ENCODE assay signal across 23 cellular contexts in genomic region chr1:61397915-61398314, GRCh38.
A peak's percentile ranks its signal among the peaks of the same experiment; 100 is the strongest.
DNase-seq lines count a peak whose midpoint lies in the region; ATAC-seq and TF ChIP-seq lines count a peak whose summit lies in the region.
"Had no signal": no experiment of that assay in that cellular context is flagged by ENCODE, and none has a peak within 500 bp of the region (broad histone marks: within the 10 kb centered on the region; RNA-seq: fewer than 3 reads in every experiment).

No MANE protein-coding gene starts in this region.

- TF ChIP-seq RAD21 in IMR-90 (IDR thresholded peaks at IDR 0.05; ENCODE audit: low read length), result no peak

- DNase-seq in IMR-90 (peak; percentile 50), brain pericyte (ENCODE audit: low read depth, low spot score) (peak; percentile 29), mucosa of gallbladder (ENCODE audit: low spot score) (peak; percentile 18), stomach (no peak), NCI-H510A treated with DMSO at 0.1 percent for 48 hours (lab: John Stamatoyannopoulos, UW) (no peak), NCI-H1694 (lab: John Stamatoyannopoulos, UW) (no peak)
- no peak for DNase-seq in CD4-positive, alpha-beta memory T cell
- DNase-seq: ACHN; activated CD4-positive, alpha-beta T cell treated with anti-CD3 and anti-CD28 coated beads, Interleukin-2, amount 10 ng/mL, durations not matched to agents 7 days and 5 days; activated naive CD8-positive, alpha-beta T cell treated with anti-CD3 and anti-CD28 coated beads for 36 hours; GM23248; NCI-H1417; NCI-H526; stimulated activated CD4-positive, alpha-beta T cell treated with anti-CD3 and anti-CD28 coated beads, Interleukin-4, amount 100 ng/mL, for 4 hours had no signal

- H3K9me1 ChIP-seq in IMR-90 (ENCODE audit: insufficient read depth, low read length), result no peaks in the 10 kb centered on the region

- no peak overlapping the region for H2BK20ac ChIP-seq in IMR-90 (ENCODE audit: low read depth, low read length)

- H3K9me3 Mint-ChIP-seq in CD4-positive, alpha-beta memory T cell, result no peaks in the 10 kb centered on the region
- H3K9me3 Mint-ChIP-seq: activated CD4-positive, alpha-beta T cell treated with anti-CD3 and anti-CD28 coated beads, Interleukin-2, amount 10 ng/mL, durations not matched to agents 7 days and 5 days; activated naive CD8-positive, alpha-beta T cell treated with anti-CD3 and anti-CD28 coated beads for 36 hours; activated T-helper 17 cell treated with anti-CD3 and anti-CD28 coated beads, Interleukin-2, amount 50 U/mL, for 72 hours; dendritic cell treated with granulocyte-macrophage colony-stimulating factor and Interleukin-4, amounts not matched to agents 40 ng/mL and 50 ng/mL, for 4 days; IgD-negative memory B cell; neural progenitor cell; stimulated activated naive CD8-positive, alpha-beta T cell treated with anti-CD3 and anti-CD28 coated beads, Interleukin-15, Interleukin-2, amounts not matched to agents 100 ng/mL and 50 ng/mL, for 24 hours had no signal

- H3K23ac ChIP-seq in IMR-90 (ENCODE audit: low read depth, low read length), result no peak overlapping the region

- H2AK9ac ChIP-seq in IMR-90 (replicated peaks; ENCODE audit: low read depth, low read length, poor library complexity), result no peak overlapping the region

- no peaks in the 10 kb centered on the region; the same call in 1 of the 2 replicates for H3K4me1 ChIP-seq in IMR-90 (ENCODE audit: control insufficient read depth, insufficient read depth, low read length)
- peaks cover 0 to 38% (median 12%) of the 10 kb centered on the region in 4 donors for H3K4me1 ChIP-seq in stomach
- H3K4me1 ChIP-seq in CD4-positive, alpha-beta memory T cell (ENCODE audit: insufficient read depth, low read length), result no peaks in the 10 kb centered on the region
- H3K4me1 ChIP-seq: BLaER1 treated with 17β-estradiol and CSF1 and Interleukin-3, amounts not matched to agents 10 nM and 100 nM had no signal

- H3K4me3 Mint-ChIP-seq in CD4-positive, alpha-beta memory T cell, result no peak overlapping the region
- H3K4me3 Mint-ChIP-seq: activated CD4-positive, alpha-beta T cell treated with anti-CD3 and anti-CD28 coated beads, Interleukin-2, amount 10 ng/mL, durations not matched to agents 7 days and 5 days; activated naive CD8-positive, alpha-beta T cell treated with anti-CD3 and anti-CD28 coated beads for 36 hours; activated T-helper 17 cell treated with anti-CD3 and anti-CD28 coated beads, Interleukin-2, amount 50 U/mL, for 72 hours; dendritic cell treated with granulocyte-macrophage colony-stimulating factor and Interleukin-4, amounts not matched to agents 40 ng/mL and 50 ng/mL, for 4 days; IgD-negative memory B cell; neural progenitor cell; stimulated activated naive CD8-positive, alpha-beta T cell treated with anti-CD3 and anti-CD28 coated beads, Interleukin-15, Interleukin-2, amounts not matched to agents 100 ng/mL and 50 ng/mL, for 24 hours had no signal

- no peak overlapping the region; the same call in 1 of the 2 replicates for H3K4me2 ChIP-seq in IMR-90 (ENCODE audit: low read depth, low read length)
- H3K4me2 ChIP-seq: BLaER1 treated with 17β-estradiol and CSF1 and Interleukin-3, amounts not matched to agents 10 nM and 100 nM; neural progenitor cell had no signal

- no peak overlapping the region for H4K8ac ChIP-seq in IMR-90 (ENCODE audit: low read depth in 2 of 2, low read length in 2 of 2)

- H2BK5ac ChIP-seq in IMR-90 (ENCODE audit: low read depth, low read length, poor library complexity, severe bottlenecking), result no peak overlapping the region

- H2BK120ac ChIP-seq in IMR-90 (ENCODE audit: low read depth, low read length), result no peak overlapping the region

- H3K9me3 ChIP-seq in IMR-90 (ENCODE audit: control insufficient read depth, insufficient read depth, low read length) (no peaks in the 10 kb centered on the region), stomach (no peaks in the 10 kb centered on the region)
- no peaks in the 10 kb centered on the region for H3K9me3 ChIP-seq in CD4-positive, alpha-beta memory T cell (ENCODE audit: control insufficient read depth in 1 of 2, low read length in 2 of 2)
- H3K9me3 ChIP-seq: BLaER1 treated with 17β-estradiol and CSF1 and Interleukin-3, amounts not matched to agents 10 nM and 100 nM had no signal

- H3K27me3 Mint-ChIP-seq in CD4-positive, alpha-beta memory T cell, result no peaks in the 10 kb centered on the region
- H3K27me3 Mint-ChIP-seq: activated CD4-positive, alpha-beta T cell treated with anti-CD3 and anti-CD28 coated beads, Interleukin-2, amount 10 ng/mL, durations not matched to agents 7 days and 5 days; activated naive CD8-positive, alpha-beta T cell treated with anti-CD3 and anti-CD28 coated beads for 36 hours; activated T-helper 17 cell treated with anti-CD3 and anti-CD28 coated beads, Interleukin-2, amount 50 U/mL, for 72 hours; dendritic cell treated with granulocyte-macrophage colony-stimulating factor and Interleukin-4, amounts not matched to agents 40 ng/mL and 50 ng/mL, for 4 days; stimulated activated naive CD8-positive, alpha-beta T cell treated with anti-CD3 and anti-CD28 coated beads, Interleukin-15, Interleukin-2, amounts not matched to agents 100 ng/mL and 50 ng/mL, for 24 hours had no signal

- BruUV-seq in IMR-90 (replicated peaks; lab: Mats Ljungman, UMichigan), result no TSS peak

- no peak overlapping the region for H2AFZ ChIP-seq in IMR-90 (replicated peaks; ENCODE audit: low read length, poor library complexity)
- H2AFZ ChIP-seq: GM23248, neural progenitor cell had no signal

- dilution Hi-C loops in IMR-90 (cut with HindIII; ENCODE audit: low sequenced_read_pairs, unreplicated experiment), result no loop called here

- no peak overlapping the region for H3K18ac ChIP-seq in IMR-90 (ENCODE audit: low read depth, low read length)

- no peak overlapping the region for H4K5ac ChIP-seq in IMR-90 (ENCODE audit: low read depth, low read length)

- H3K79me1 ChIP-seq in IMR-90 (ENCODE audit: low read depth in 1 of 2, low read length in 2 of 2), result no peaks in the 10 kb centered on the region

- no peaks in the 10 kb centered on the region for H4K20me1 ChIP-seq in IMR-90 (ENCODE audit: insufficient read depth, low read length)
- H4K20me1 ChIP-seq: BLaER1 treated with 17β-estradiol and CSF1 and Interleukin-3, amounts not matched to agents 10 nM and 100 nM had no signal

- TF ChIP-seq CTCF in IMR-90 (conservative IDR thresholded peaks at IDR 0.05; ENCODE audit: low read depth, low read length) (no peak), stomach (IDR thresholded peaks at IDR 0.05) (no peak)

- POLR2A ChIA-PET in IMR-90 (lab: Charles Lee; ENCODE audit: unreplicated experiment), result no interaction called here
- POLR2A ChIA-PET in CD4-positive, alpha-beta memory T cell (lab: Charles Lee; ENCODE audit: partially characterized antibody), result no interaction called here

- H3K4ac ChIP-seq in IMR-90 (ENCODE audit: low read depth, low read length), result no peak overlapping the region

- no peak for TF ChIP-seq POLR2A in IMR-90 (IDR thresholded peaks at IDR 0.05; ENCODE audit: low read depth, low read length)
- TF ChIP-seq POLR2A in stomach (IDR thresholded peaks at IDR 0.05), result no peak

- no peak overlapping the region for H3K4me3 ChIP-seq in IMR-90 (ENCODE audit: insufficient read depth, low read depth, low read length)
- H3K4me3 ChIP-seq in stomach, result no peak overlapping the region
- no peak overlapping the region for H3K4me3 ChIP-seq in CD4-positive, alpha-beta memory T cell (ENCODE audit: low read length in 2 of 2)
- H3K4me3 ChIP-seq: BLaER1 treated with 17β-estradiol and CSF1 and Interleukin-3, amounts not matched to agents 10 nM and 100 nM; GM23248; neural progenitor cell; SK-N-MC had no signal

- in situ Hi-C loops in IMR-90 (cut with MboI; ENCODE audit: low sequenced_read_pairs), result no loop called here

- H3K56ac ChIP-seq in IMR-90 (ENCODE audit: extremely low read depth, insufficient read depth, low read length), result no peak overlapping the region

- H3K36me3 ChIP-seq in IMR-90 (ENCODE audit: control insufficient read depth, insufficient read depth, low read length) (no peaks in the 10 kb centered on the region), stomach (no peaks in the 10 kb centered on the region)
- H3K36me3 ChIP-seq in CD4-positive, alpha-beta memory T cell (ENCODE audit: insufficient read depth, low read length), result no peaks in the 10 kb centered on the region
- H3K36me3 ChIP-seq: BLaER1 treated with 17β-estradiol and CSF1 and Interleukin-3, amounts not matched to agents 10 nM and 100 nM; neural progenitor cell had no signal

- 20% methylated on average over 1 of the region's 4 CpGs; no CpG with 5 or more reads in 1 of the 2 experiments for WGBS in IMR-90 (ENCODE audit: extremely low coverage in 2 of 2, insufficient read length in 1 of 2), 2 experiments
- WGBS in stomach, 5 donors, result 60 to 79% (median 73%) methylated on average over 4 of the region's 4 CpGs

- H3K27me3 ChIP-seq in IMR-90 (ENCODE audit: control insufficient read depth, insufficient read depth, low read length) (no peaks in the 10 kb centered on the region), stomach (no peaks in the 10 kb centered on the region)
- H3K27me3 ChIP-seq in CD4-positive, alpha-beta memory T cell (ENCODE audit: insufficient read depth, low read length), result no peaks in the 10 kb centered on the region
- H3K27me3 ChIP-seq: BLaER1 treated with 17β-estradiol and CSF1 and Interleukin-3, amounts not matched to agents 10 nM and 100 nM had no signal

- H3K9ac ChIP-seq in IMR-90 (ENCODE audit: low read depth, low read length), result no peak overlapping the region
- H3K9ac ChIP-seq: BLaER1 treated with 17β-estradiol and CSF1 and Interleukin-3, amounts not matched to agents 10 nM and 100 nM; GM23248; neural progenitor cell had no signal

- TF ChIP-seq EP300 in stomach (IDR thresholded peaks at IDR 0.05), result no peak

- no peak overlapping the region for H2AK5ac ChIP-seq in IMR-90 (ENCODE audit: low read depth, low read length)

- intact Hi-C loops in IMR-90 (cut with micrococcal nuclease), result no loop called here
- intact Hi-C loops in stomach (cut with DNase I; ENCODE audit: low total_unique reads), result no loop called here
- intact Hi-C loops in CD4-positive, alpha-beta memory T cell (cut with micrococcal nuclease), result no loop called here

- no peak overlapping the region for H3K27ac Mint-ChIP-seq in CD4-positive, alpha-beta memory T cell
- H3K27ac Mint-ChIP-seq: activated CD4-positive, alpha-beta T cell treated with anti-CD3 and anti-CD28 coated beads, Interleukin-2, amount 10 ng/mL, durations not matched to agents 7 days and 5 days; activated naive CD8-positive, alpha-beta T cell treated with anti-CD3 and anti-CD28 coated beads for 36 hours; activated T-helper 17 cell treated with anti-CD3 and anti-CD28 coated beads, Interleukin-2, amount 50 U/mL, for 72 hours; dendritic cell treated with granulocyte-macrophage colony-stimulating factor and Interleukin-4, amounts not matched to agents 40 ng/mL and 50 ng/mL, for 4 days; IgD-negative memory B cell; neural progenitor cell; stimulated activated naive CD8-positive, alpha-beta T cell treated with anti-CD3 and anti-CD28 coated beads, Interleukin-15, Interleukin-2, amounts not matched to agents 100 ng/mL and 50 ng/mL, for 24 hours had no signal

- H3K27ac ChIP-seq in IMR-90 (ENCODE audit: insufficient read depth, low read length) (no peak overlapping the region), stomach (peak overlapping the region in 3 of 5 donors; percentile 9 to 48 (median 33))
- no peak overlapping the region for H3K27ac ChIP-seq in CD4-positive, alpha-beta memory T cell (ENCODE audit: low read depth, low read length)
- H3K27ac ChIP-seq: BLaER1 treated with 17β-estradiol and CSF1 and Interleukin-3, amounts not matched to agents 10 nM and 100 nM; GM23248; neural progenitor cell; SK-N-MC; VCaP had no signal

- H3K4me1 Mint-ChIP-seq in CD4-positive, alpha-beta memory T cell, result no peaks in the 10 kb centered on the region
- H3K4me1 Mint-ChIP-seq: activated CD4-positive, alpha-beta T cell treated with anti-CD3 and anti-CD28 coated beads, Interleukin-2, amount 10 ng/mL, durations not matched to agents 7 days and 5 days; activated naive CD8-positive, alpha-beta T cell treated with anti-CD3 and anti-CD28 coated beads for 36 hours; activated T-helper 17 cell treated with anti-CD3 and anti-CD28 coated beads, Interleukin-2, amount 50 U/mL, for 72 hours; IgD-negative memory B cell had no signal

- CTCF ChIA-PET in IMR-90 (lab: Yijun Ruan, JAX), result interaction anchor here (0.8 to 1.2 kb wide), 2 partner anchors 53 to 348 kb away, joined by 3 read pairs; no protein-coding TSS in a partner anchor
- CTCF ChIA-PET in CD4-positive, alpha-beta memory T cell (lab: Charles Lee; ENCODE audit: partially characterized antibody), result no interaction called here

- H4K91ac ChIP-seq in IMR-90 (ENCODE audit: insufficient read depth, low read depth, low read length), result no peak overlapping the region

- no peak overlapping the region for H3K14ac ChIP-seq in IMR-90 (replicated peaks; ENCODE audit: low read depth, low read length)

- ATAC-seq in IMR-90 (ENCODE audit: low read depth), result peak; percentile 67
- ATAC-seq in HG02970 (IDR thresholded peaks at IDR 0.05; ENCODE audit: low FRiP score, unreplicated experiment), result no peak
- ATAC-seq: activated T-helper 17 cell treated with anti-CD3 and anti-CD28 coated beads, Interleukin-2, amount 50 U/mL, for 72 hours had no signal

- no peak overlapping the region for H2BK15ac ChIP-seq in IMR-90 (ENCODE audit: low read depth, low read length)

- no peaks in the 10 kb centered on the region for H3K36me3 Mint-ChIP-seq in CD4-positive, alpha-beta memory T cell
- H3K36me3 Mint-ChIP-seq: activated naive CD8-positive, alpha-beta T cell treated with anti-CD3 and anti-CD28 coated beads for 36 hours had no signal

Comparison
In these comparisons a context has a peak if more than half of its experiments do, and no peak if none do; other contexts are left out.
1. DNase-seq: peak in IMR-90 (single experiment), brain pericyte (single experiment) and mucosa of gallbladder (single experiment); none in stomach (single experiment), NCI-H510A treated with DMSO at 0.1 percent for 48 hours (single experiment), NCI-H1694 (single experiment) and CD4-positive, alpha-beta memory T cell (0 of 5).
2. H3K27ac ChIP-seq: peak in stomach (3 of 5); none in IMR-90 (single experiment) and CD4-positive, alpha-beta memory T cell (single experiment).